In the genomic region with DNA sequence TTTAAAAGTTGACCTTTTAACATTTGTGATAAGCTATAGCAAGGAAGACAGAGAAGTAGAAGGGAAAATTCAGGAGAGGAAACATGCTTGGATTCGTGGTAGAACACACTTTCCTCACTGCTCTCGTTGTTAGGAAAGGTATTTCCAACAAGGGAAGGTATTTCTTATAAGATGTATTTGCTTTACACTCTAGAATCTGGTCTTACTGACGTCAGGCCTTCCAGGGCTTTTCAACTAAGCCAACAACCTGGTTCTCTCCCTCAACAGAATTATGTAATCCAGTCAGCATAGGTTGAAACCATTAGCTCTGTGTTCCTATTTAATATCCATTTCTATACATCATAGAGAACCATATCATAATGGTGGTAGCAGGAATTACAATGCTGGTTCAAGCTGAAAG, we compare ENCODE assay signal across 25 cellular contexts.
"Had no signal": no experiment of that assay in that cellular context is flagged by ENCODE, and none has a peak within 500 bp of the region (broad histone marks: within the 10 kb centered on the region; RNA-seq: fewer than 3 reads in every experiment).

No MANE protein-coding gene starts in this region.

- ATAC-seq: HepG2, Panc1, PC-3 had no signal

- H3K27ac ChIP-seq: RWPE1 had no signal

- H3K4me2 ChIP-seq: SK-N-SH had no signal

- H3K36me3 ChIP-seq: MG63 had no signal

- DNase-seq: IMR-90, Karpas-422, KG1, MG63, NCI-H1092, NCI-H1105 treated with DMSO at 0.1 percent for 48 hours, NCI-H1417 treated with DMSO at 0.1 percent for 48 hours, NCI-H146, NCI-H187, NCI-H2029, NCI-H2081 treated with DMSO at 0.1 percent for 48 hours, NCI-H2171, NCI-H226, NCI-H446, NCI-H510A, NCI-H524 treated with DMSO at 0.1 percent for 48 hours, NCI-H69, NCI-H774, PC-3, SHP77, SK-N-SH, SW 1271 had no signal

- H3K4me3 ChIP-seq: MG63 had no signal

- H3K9me3 ChIP-seq: MG63 had no signal

- H3K27me3 ChIP-seq: MG63 had no signal

- H3K9me2 ChIP-seq: SK-N-SH had no signal
